10 cellular contexts compared by ENCODE assay signal in genomic region chr17:32822996-32823395, GRCh38. TPM values are rescaled to one million over a fixed set of nuclear protein-coding genes. Genes with fewer than 3 reads are reported as not detected.
A peak's percentile ranks its signal among the peaks of the same experiment; 100 is the strongest.
DNase-seq lines count a peak whose midpoint lies in the region; ATAC-seq and TF ChIP-seq lines count a peak whose summit lies in the region.
"Had no signal": no experiment of that assay in that cellular context is flagged by ENCODE, and none has a peak within 500 bp of the region (broad histone marks: within the 10 kb centered on the region; RNA-seq: fewer than 3 reads in every experiment).

No MANE protein-coding gene starts in this region.

- H3K36me3 ChIP-seq in CD8-positive, alpha-beta T cell (ENCODE audit: insufficient read depth, low read length), result no peaks in the 10 kb centered on the region

- DNase-seq in CD8-positive, alpha-beta T cell, result no peak
- peak; percentile 13 for DNase-seq in epithelial cell of proximal tubule (ENCODE audit: low read depth)
- DNase-seq in activated gamma-delta T cell treated with Interleukin-2 at 50 U/mL for 16 hours, result no peak
- DNase-seq in osteocyte (ENCODE audit: extremely low spot score, unreplicated experiment), result no peak
- DNase-seq in T1000 (lab: John Stamatoyannopoulos, UW), result no peak
- no peak for DNase-seq in amniotic stem cell (lab: John Stamatoyannopoulos, UW)

- CTCF ChIA-PET in CD8-positive, alpha-beta T cell (lab: Charles Lee), result no interaction called here

- no peak for ATAC-seq in CD8-positive, alpha-beta T cell

- POLR2A ChIA-PET in CD8-positive, alpha-beta T cell (lab: Charles Lee), result no interaction called here

- H3K27ac Mint-ChIP-seq in CD8-positive, alpha-beta T cell, result no peak overlapping the region
- H3K27ac Mint-ChIP-seq in IgD-negative memory B cell, result peak overlapping the region in 1 of 3 donors; percentile 81
- peak overlapping the region in 2 of 3 experiments; percentile 58 to 60 for H3K27ac Mint-ChIP-seq in nephron
- H3K27ac Mint-ChIP-seq in osteocyte (ENCODE audit: unreplicated experiment), result no peak overlapping the region
- H3K27ac Mint-ChIP-seq: CD4-positive, alpha-beta memory T cell; dendritic cell treated with granulocyte-macrophage colony-stimulating factor and Interleukin-4, amounts not matched to agents 40 ng/mL and 50 ng/mL, for 4 days had no signal

- H3K4me1 ChIP-seq in CD8-positive, alpha-beta T cell (ENCODE audit: insufficient read depth, low read length), result no peaks in the 10 kb centered on the region

- no peak overlapping the region for H3K27ac ChIP-seq in CD8-positive, alpha-beta T cell (ENCODE audit: low read depth, low read length)

- H3K4me3 Mint-ChIP-seq in CD8-positive, alpha-beta T cell, result peak overlapping the region; percentile 38
- H3K4me3 Mint-ChIP-seq in IgD-negative memory B cell, result peak overlapping the region; percentile 63 to 81 (median 74)
- H3K4me3 Mint-ChIP-seq in nephron, result peak overlapping the region; percentile 65 to 76 (median 72)
- H3K4me3 Mint-ChIP-seq in osteocyte (ENCODE audit: unreplicated experiment), result no peak overlapping the region

- H3K4me1 Mint-ChIP-seq in CD8-positive, alpha-beta T cell (ENCODE audit: low read depth), result peaks cover 5% of the 10 kb centered on the region
- H3K4me1 Mint-ChIP-seq in IgD-negative memory B cell, result peaks cover 16 to 33% (median 21%) of the 10 kb centered on the region in 3 donors
- H3K4me1 Mint-ChIP-seq in nephron, result peaks cover 5% of the 10 kb centered on the region
- H3K4me1 Mint-ChIP-seq in osteocyte (ENCODE audit: unreplicated experiment), result peaks cover 11% of the 10 kb centered on the region

- peaks cover 7% of the 10 kb centered on the region for H3K27me3 ChIP-seq in CD8-positive, alpha-beta T cell (ENCODE audit: insufficient read depth, low read length)

- H3K9me3 ChIP-seq in CD8-positive, alpha-beta T cell (ENCODE audit: low read length), result no peaks in the 10 kb centered on the region

- no peak overlapping the region for H3K4me3 ChIP-seq in CD8-positive, alpha-beta T cell (ENCODE audit: low read depth, low read length)
- H3K4me3 ChIP-seq in epithelial cell of proximal tubule (ENCODE audit: low read depth, low read length), result peak overlapping the region; percentile 44

- H3K9me3 Mint-ChIP-seq in CD8-positive, alpha-beta T cell, result no peaks in the 10 kb centered on the region
- H3K9me3 Mint-ChIP-seq in IgD-negative memory B cell (no peaks in the 10 kb centered on the region), nephron (no peaks in the 10 kb centered on the region), osteocyte (ENCODE audit: unreplicated experiment) (no peaks in the 10 kb centered on the region)
- H3K9me3 Mint-ChIP-seq: dendritic cell treated with granulocyte-macrophage colony-stimulating factor and Interleukin-4, amounts not matched to agents 40 ng/mL and 50 ng/mL, for 4 days had no signal

- H3K27me3 Mint-ChIP-seq in CD8-positive, alpha-beta T cell (ENCODE audit: low read depth), result peaks cover 25% of the 10 kb centered on the region
- H3K27me3 Mint-ChIP-seq in IgD-negative memory B cell, result no peaks in the 10 kb centered on the region
- peaks cover 4% of the 10 kb centered on the region for H3K27me3 Mint-ChIP-seq in nephron (ENCODE audit: low read depth)
- H3K27me3 Mint-ChIP-seq in osteocyte (ENCODE audit: unreplicated experiment), result no peaks in the 10 kb centered on the region

- intact Hi-C loops in CD8-positive, alpha-beta T cell (cut with DNase I, micrococcal nuclease), result no loop called here

- no peak for TF ChIP-seq CTCF in CD8-positive, alpha-beta T cell (IDR thresholded peaks at IDR 0.05)
- TF ChIP-seq CTCF in epithelial cell of proximal tubule (conservative IDR thresholded peaks at IDR 0.05; ENCODE audit: low read depth, low read length) (no peak), nephron (IDR thresholded peaks at IDR 0.05; ENCODE audit: unreplicated experiment in 3 of 3) (no peak), osteocyte (IDR thresholded peaks at IDR 0.05) (no peak)

- no peaks in the 10 kb centered on the region for H3K36me3 Mint-ChIP-seq in CD8-positive, alpha-beta T cell
- H3K36me3 Mint-ChIP-seq in IgD-negative memory B cell (no peaks in the 10 kb centered on the region), nephron (ENCODE audit: low read depth) (no peaks in the 10 kb centered on the region), osteocyte (ENCODE audit: unreplicated experiment) (no peaks in the 10 kb centered on the region)
- H3K36me3 Mint-ChIP-seq: CD4-positive, alpha-beta memory T cell had no signal

RNA-seq across cellular contexts. Expression of gene MYO1D, which starts 53.9 kb away (rescaled TPM):
- 1 to 10 TPM; 6.8 TPM for total RNA-seq in CD8-positive, alpha-beta T cell
- polyA plus RNA-seq in IgD-negative memory B cell, result 11.6 TPM
- total RNA-seq in epithelial cell of proximal tubule, result 17.7 and 54.4 TPM in 2 replicates
- 15.4 and 19.1 TPM in 2 replicates for total RNA-seq in osteocyte

Comparison
In these comparisons a context has a peak if more than half of its experiments do, and no peak if none do; other contexts are left out.
1. H3K27ac Mint-ChIP-seq: peak in nephron (2 of 3); none in CD8-positive, alpha-beta T cell (single experiment) and osteocyte (single experiment).